In genomic region chr20:13671500-13672288, GRCh38 we compare ENCODE assay signal across 14 cellular contexts. TPM values are rescaled to one million over a fixed set of nuclear protein-coding genes. Genes with fewer than 3 reads are reported as not detected.
DNase-seq lines count a peak whose midpoint lies in the region; ATAC-seq and TF ChIP-seq lines count a peak whose summit lies in the region.
"Had no signal": no experiment of that assay in that cellular context is flagged by ENCODE, and none has a peak within 500 bp of the region (broad histone marks: within the 10 kb centered on the region; RNA-seq: fewer than 3 reads in every experiment).

No MANE protein-coding gene starts in this region.

- H3K9me3 Mint-ChIP-seq in stimulated activated memory B cell treated with anti-CD40 and anti-IgM and Interleukin-4, amounts not matched to agents 10 μg/mL and 1 μg/mL and 100 μg/mL, for 72 hours: peaks cover 3% of the 10 kb centered on the region

- H3K27ac ChIP-seq in ascending aorta (peak overlapping the region; percentile 82 to 83), foreskin keratinocyte (no peak overlapping the region)
- H3K27ac ChIP-seq: dorsolateral prefrontal cortex had no signal

- peaks cover 8% of the 10 kb centered on the region for H3K27me3 Mint-ChIP-seq in stimulated activated memory B cell treated with anti-CD40 and anti-IgM and Interleukin-4, amounts not matched to agents 10 μg/mL and 1 μg/mL and 100 μg/mL, for 72 hours

- no peak overlapping the region for H3K27ac Mint-ChIP-seq in stimulated activated memory B cell treated with anti-CD40 and anti-IgM and Interleukin-4, amounts not matched to agents 10 μg/mL and 1 μg/mL and 100 μg/mL, for 72 hours

- H3K4me3 Mint-ChIP-seq in stimulated activated memory B cell treated with anti-CD40 and anti-IgM and Interleukin-4, amounts not matched to agents 10 μg/mL and 1 μg/mL and 100 μg/mL, for 72 hours: no peak overlapping the region

- DNase-seq in COLO829 (ENCODE audit: low spot score) (peak; percentile 30), ascending aorta (ENCODE audit: low spot score in 2 of 2) (peak in 1 of 2 donors; percentile 87), foreskin keratinocyte (peak; percentile 7 to 22), sciatic nerve (ENCODE audit: low spot score) (no peak), NCI-H2081 treated with DMSO at 0.1 percent for 48 hours (lab: John Stamatoyannopoulos, UW) (no peak)
- no peak for DNase-seq in effector CD8-positive, alpha-beta T cell (lab: John Stamatoyannopoulos, UW)
- DNase-seq: activated naive CD4-positive, alpha-beta T cell; midbrain; NCI-H1436; NCI-H82 had no signal

- H3K9me3 ChIP-seq in ascending aorta: no peaks in the 10 kb centered on the region

- H3K4me1 Mint-ChIP-seq in stimulated activated memory B cell treated with anti-CD40 and anti-IgM and Interleukin-4, amounts not matched to agents 10 μg/mL and 1 μg/mL and 100 μg/mL, for 72 hours: peaks cover 4% of the 10 kb centered on the region

- H3K36me3 ChIP-seq in ascending aorta: no peaks in the 10 kb centered on the region

- intact Hi-C loops in ascending aorta (cut with DNase I): loop anchor here (1.0 to 10.0 kb wide), 5 partner anchors 29 to 179 kb away; partner anchors contain the start of gene TASP1
- intact Hi-C loops in sciatic nerve (cut with DNase I): no loop called here

- ATAC-seq in foreskin keratinocyte (peak; percentile 33), sciatic nerve (peak; percentile 85), GM18909 (IDR thresholded peaks at IDR 0.05; ENCODE audit: poor library complexity, unreplicated experiment) (no peak)
- no peak for ATAC-seq in stimulated activated memory B cell treated with anti-CD40 and anti-IgM and Interleukin-4, amounts not matched to agents 10 μg/mL and 1 μg/mL and 100 μg/mL, for 72 hours

- TF ChIP-seq CTCF in ascending aorta (IDR thresholded peaks at IDR 0.05) (no peak), foreskin keratinocyte (conservative IDR thresholded peaks at IDR 0.05) (no peak)

- H3K27me3 ChIP-seq in ascending aorta: no peaks in the 10 kb centered on the region
- H3K27me3 ChIP-seq in foreskin keratinocyte: peaks cover 11% of the 10 kb centered on the region
- H3K27me3 ChIP-seq: dorsolateral prefrontal cortex had no signal

- no peak overlapping the region for H3K4me3 ChIP-seq in ascending aorta
- H3K4me3 ChIP-seq: dorsolateral prefrontal cortex, skin epidermis had no signal

- H3K4me1 ChIP-seq in ascending aorta (peaks cover 16 to 30% of the 10 kb centered on the region in 2 donors), foreskin keratinocyte (no peaks in the 10 kb centered on the region)

- no peaks in the 10 kb centered on the region for H3K36me3 Mint-ChIP-seq in stimulated activated memory B cell treated with anti-CD40 and anti-IgM and Interleukin-4, amounts not matched to agents 10 μg/mL and 1 μg/mL and 100 μg/mL, for 72 hours

RNA-seq across cellular contexts. Expression of gene TASP1, which starts 33.0 kb away (rescaled TPM):
- total RNA-seq in ascending aorta: 17.2 TPM
- total RNA-seq in foreskin keratinocyte: 13.0 and 13.7 TPM in 2 replicates
- 6.8 and 7.4 TPM in 2 replicates for polyA plus RNA-seq in foreskin keratinocyte
- total RNA-seq in sciatic nerve: 22.7 TPM

Comparison
In these comparisons a context has a peak if more than half of its experiments do, and no peak if none do; other contexts are left out.
1. DNase-seq: peak in COLO829 (single experiment) and foreskin keratinocyte (2 of 2); none in sciatic nerve (single experiment), NCI-H2081 treated with DMSO at 0.1 percent for 48 hours (single experiment) and effector CD8-positive, alpha-beta T cell (single experiment).
2. ATAC-seq: peak in foreskin keratinocyte (single experiment) and sciatic nerve (single experiment); none in GM18909 (single experiment) and stimulated activated memory B cell treated with anti-CD40 and anti-IgM and Interleukin-4, amounts not matched to agents 10 μg/mL and 1 μg/mL and 100 μg/mL, for 72 hours (single experiment).